8 cellular contexts compared by ENCODE assay signal in the genomic region with DNA sequence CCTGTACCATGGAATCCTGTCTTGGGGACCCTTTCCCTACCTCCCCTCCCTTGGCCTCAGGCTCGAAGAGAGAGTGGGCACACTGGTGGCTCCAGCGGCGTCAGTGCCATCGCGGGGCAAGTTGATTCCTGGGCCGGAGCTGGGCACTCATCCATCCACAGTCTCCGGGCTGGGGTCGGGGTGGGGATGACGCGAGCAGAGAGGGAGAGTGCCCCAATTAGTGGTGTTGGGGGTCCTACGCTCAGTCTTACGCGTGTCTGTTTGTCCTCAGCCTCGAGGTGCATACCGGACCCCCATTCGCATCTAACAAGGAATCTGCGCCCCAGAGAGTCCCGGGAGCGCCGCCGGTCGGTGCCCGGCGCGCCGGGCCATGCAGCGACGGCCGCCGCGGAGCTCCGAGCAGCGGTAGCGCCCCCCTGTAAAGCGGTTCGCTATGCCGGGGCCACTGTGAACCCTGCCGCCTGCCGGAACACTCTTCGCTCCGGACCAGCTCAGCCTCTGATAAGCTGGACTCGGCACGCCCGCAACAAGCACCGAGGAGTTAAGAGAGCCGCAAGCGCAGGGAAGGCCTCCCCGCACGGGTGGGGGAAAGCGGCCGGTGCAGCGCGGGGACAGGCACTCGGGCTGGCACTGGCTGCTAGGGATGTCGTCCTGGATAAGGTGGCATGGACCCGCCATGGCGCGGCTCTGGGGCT. TPM values are rescaled to one million over a fixed set of nuclear protein-coding genes. Genes with fewer than 3 reads are reported as not detected.
A peak's percentile ranks its signal among the peaks of the same experiment; 100 is the strongest.
DNase-seq lines count a peak whose midpoint lies in the region; ATAC-seq lines count a peak whose summit lies in the region.

No MANE protein-coding gene starts in this region.

- intact Hi-C loops in aorta (cut with DNase I), result no loop called here

- no peaks in the 10 kb centered on the region for H3K27me3 ChIP-seq in endocrine pancreas (ENCODE audit: control insufficient read depth, insufficient read depth, low read length)
- peaks cover 15 to 22% of the 10 kb centered on the region in 2 donors for H3K27me3 ChIP-seq in mucosa of rectum (ENCODE audit: control insufficient read depth in 2 of 2, insufficient read depth in 2 of 2, low read length in 2 of 2)
- peaks cover 0 to 2% of the 10 kb centered on the region in 2 donors for H3K27me3 ChIP-seq in aorta (ENCODE audit: control insufficient read depth in 1 of 2, insufficient read depth in 2 of 2, low read length in 1 of 2)

- H3K9me3 ChIP-seq in endocrine pancreas (ENCODE audit: control insufficient read depth, low read length) (no peaks in the 10 kb centered on the region), mucosa of rectum (ENCODE audit: control insufficient read depth in 2 of 2, low read length in 2 of 2) (no peaks in the 10 kb centered on the region), aorta (ENCODE audit: control insufficient read depth, low read length) (no peaks in the 10 kb centered on the region)

- WGBS in aorta, 2 donors, result 2 to 3% methylated on average over 44 to 58 of the region's 58 CpGs

- peak; percentile 4 for DNase-seq in stimulated activated CD4-positive, alpha-beta T cell treated with anti-CD3 and anti-CD28 coated beads, Interleukin-1b, Interleukin-23, amount 100 ng/mL, for 48 hours
- DNase-seq in stimulated activated CD4-positive, alpha-beta T cell treated with anti-CD3 and anti-CD28 coated beads, Interleukin-4, amount 100 ng/mL, for 24 hours, result no peak
- DNase-seq in aorta, result peak in 1 of 2 donors; percentile 86
- no peak for DNase-seq in KG1 (lab: John Stamatoyannopoulos, UW)
- no peak for DNase-seq in NCI-H1694 (lab: John Stamatoyannopoulos, UW)

- H3K9ac ChIP-seq in endocrine pancreas (ENCODE audit: control insufficient read depth, insufficient read depth, low read length), result peak overlapping the region; percentile 6
- no peak overlapping the region for H3K9ac ChIP-seq in mucosa of rectum (ENCODE audit: low read depth in 1 of 2, low read length in 2 of 2)

- ATAC-seq in aorta (ENCODE audit: low FRiP score) (peak; percentile 58), GM21619 (IDR thresholded peaks at IDR 0.05; ENCODE audit: unreplicated experiment) (no peak)

- H3K4me1 ChIP-seq in endocrine pancreas (ENCODE audit: control insufficient read depth, insufficient read depth, low read length), result no peaks in the 10 kb centered on the region
- peaks cover 14 to 23% of the 10 kb centered on the region in 2 donors for H3K4me1 ChIP-seq in mucosa of rectum (ENCODE audit: control insufficient read depth in 2 of 2, insufficient read depth in 2 of 2, low read length in 2 of 2)
- no peaks in the 10 kb centered on the region for H3K4me1 ChIP-seq in aorta (ENCODE audit: control insufficient read depth in 1 of 2, insufficient read depth in 2 of 2, low read length in 2 of 2)

- no peaks in the 10 kb centered on the region for H3K36me3 ChIP-seq in endocrine pancreas (ENCODE audit: control insufficient read depth, insufficient read depth, low read length)
- no peaks in the 10 kb centered on the region for H3K36me3 ChIP-seq in mucosa of rectum (ENCODE audit: control insufficient read depth in 2 of 2, insufficient read depth in 2 of 2, low read length in 2 of 2)
- H3K36me3 ChIP-seq in aorta (ENCODE audit: control insufficient read depth in 1 of 2, insufficient read depth in 2 of 2, low read length in 1 of 2), result no peaks in the 10 kb centered on the region

- H3K4me3 ChIP-seq in endocrine pancreas (ENCODE audit: control insufficient read depth, insufficient read depth, low read length) (no peak overlapping the region), mucosa of rectum (ENCODE audit: low read length in 2 of 2) (peak overlapping the region; percentile 41 to 64), aorta (ENCODE audit: low read length in 2 of 2) (peak overlapping the region in 1 of 2 donors; percentile 27)

- H3K27ac ChIP-seq in mucosa of rectum (ENCODE audit: low read depth in 2 of 2, low read length in 2 of 2) (no peak overlapping the region), aorta (ENCODE audit: low read depth in 1 of 2, low read length in 2 of 2) (no peak overlapping the region)

RNA-seq across cellular contexts. Expression of a gene that starts 0.7 kb away (rescaled TPM):
- total RNA-seq in aorta, result 10 to 100 TPM; 37.9 to 48.1 TPM
- 10 to 100 TPM in 1 of 2 donors, under 1 TPM in 1; 0.88 to 18.5 TPM for polyA plus RNA-seq in aorta
